In the genomic region with DNA sequence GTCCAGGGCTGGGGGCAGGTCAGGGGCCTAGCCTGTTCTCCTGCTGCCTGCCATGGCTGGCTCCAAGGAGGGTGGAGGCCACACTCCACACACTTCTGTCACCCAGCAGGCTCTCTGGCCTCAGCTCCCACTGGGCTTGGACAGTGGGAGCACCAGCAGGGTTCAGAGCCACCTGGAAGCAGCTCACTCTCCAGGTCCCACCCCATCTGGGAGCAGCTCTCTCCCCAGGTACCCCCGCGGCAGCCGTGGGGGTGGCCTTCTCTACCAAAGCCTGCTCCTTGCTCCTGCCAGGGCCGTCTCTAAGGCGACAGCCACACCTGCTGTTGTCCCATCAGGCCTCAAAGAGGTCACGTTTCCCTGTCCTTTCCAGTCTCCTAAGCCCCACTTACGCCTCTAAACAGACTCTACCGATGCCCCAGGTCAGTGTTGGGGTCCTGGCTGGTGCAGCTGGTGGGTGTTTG, we compare ENCODE assay signal across 1 cellular context.
TF ChIP-seq lines count a peak whose summit lies in the region.

No MANE protein-coding gene starts in this region.

TF ChIP-seq in WTC11, 78 proteins besides CTCF, POLR2A, EP300 and RAD21 (continued from another document):
- TF ChIP-seq, protein P1, sequence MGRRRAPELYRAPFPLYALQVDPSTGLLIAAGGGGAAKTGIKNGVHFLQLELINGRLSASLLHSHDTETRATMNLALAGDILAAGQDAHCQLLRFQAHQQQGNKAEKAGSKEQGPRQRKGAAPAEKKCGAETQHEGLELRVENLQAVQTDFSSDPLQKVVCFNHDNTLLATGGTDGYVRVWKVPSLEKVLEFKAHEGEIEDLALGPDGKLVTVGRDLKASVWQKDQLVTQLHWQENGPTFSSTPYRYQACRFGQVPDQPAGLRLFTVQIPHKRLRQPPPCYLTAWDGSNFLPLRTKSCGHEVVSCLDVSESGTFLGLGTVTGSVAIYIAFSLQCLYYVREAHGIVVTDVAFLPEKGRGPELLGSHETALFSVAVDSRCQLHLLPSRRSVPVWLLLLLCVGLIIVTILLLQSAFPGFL (CRISPR knock-in tag; IDR thresholded peaks at IDR 0.05; ENCODE audit: borderline replicate concordance), result no peak
- TF ChIP-seq, protein P2, sequence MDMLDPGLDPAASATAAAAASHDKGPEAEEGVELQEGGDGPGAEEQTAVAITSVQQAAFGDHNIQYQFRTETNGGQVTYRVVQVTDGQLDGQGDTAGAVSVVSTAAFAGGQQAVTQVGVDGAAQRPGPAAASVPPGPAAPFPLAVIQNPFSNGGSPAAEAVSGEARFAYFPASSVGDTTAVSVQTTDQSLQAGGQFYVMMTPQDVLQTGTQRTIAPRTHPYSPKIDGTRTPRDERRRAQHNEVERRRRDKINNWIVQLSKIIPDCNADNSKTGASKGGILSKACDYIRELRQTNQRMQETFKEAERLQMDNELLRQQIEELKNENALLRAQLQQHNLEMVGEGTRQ (CRISPR knock-in tag; IDR thresholded peaks at IDR 0.05), result no peak
- TF ChIP-seq NFYB (CRISPR knock-in tag; conservative IDR thresholded peaks at IDR 0.05; ENCODE audit: low read depth) (no peak), NFE2L1 (CRISPR knock-in tag; IDR thresholded peaks at IDR 0.05) (no peak), GTF2I (CRISPR knock-in tag; conservative IDR thresholded peaks at IDR 0.05) (no peak), CREB1 (CRISPR knock-in tag; IDR thresholded peaks at IDR 0.05) (no peak), ATF2 (CRISPR knock-in tag; IDR thresholded peaks at IDR 0.05; ENCODE audit: borderline replicate concordance, low read depth) (no peak), SOX15 (CRISPR knock-in tag; IDR thresholded peaks at IDR 0.05) (no peak), ELF4 (CRISPR knock-in tag; IDR thresholded peaks at IDR 0.05; ENCODE audit: low read depth) (no peak)
- TF ChIP-seq, protein P3, sequence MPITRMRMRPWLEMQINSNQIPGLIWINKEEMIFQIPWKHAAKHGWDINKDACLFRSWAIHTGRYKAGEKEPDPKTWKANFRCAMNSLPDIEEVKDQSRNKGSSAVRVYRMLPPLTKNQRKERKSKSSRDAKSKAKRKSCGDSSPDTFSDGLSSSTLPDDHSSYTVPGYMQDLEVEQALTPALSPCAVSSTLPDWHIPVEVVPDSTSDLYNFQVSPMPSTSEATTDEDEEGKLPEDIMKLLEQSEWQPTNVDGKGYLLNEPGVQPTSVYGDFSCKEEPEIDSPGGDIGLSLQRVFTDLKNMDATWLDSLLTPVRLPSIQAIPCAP (CRISPR knock-in tag; IDR thresholded peaks at IDR 0.05), result no peak
- TF ChIP-seq, protein P4, sequence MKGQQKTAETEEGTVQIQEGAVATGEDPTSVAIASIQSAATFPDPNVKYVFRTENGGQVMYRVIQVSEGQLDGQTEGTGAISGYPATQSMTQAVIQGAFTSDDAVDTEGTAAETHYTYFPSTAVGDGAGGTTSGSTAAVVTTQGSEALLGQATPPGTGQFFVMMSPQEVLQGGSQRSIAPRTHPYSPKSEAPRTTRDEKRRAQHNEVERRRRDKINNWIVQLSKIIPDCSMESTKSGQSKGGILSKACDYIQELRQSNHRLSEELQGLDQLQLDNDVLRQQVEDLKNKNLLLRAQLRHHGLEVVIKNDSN (CRISPR knock-in tag; IDR thresholded peaks at IDR 0.05), result no peak
- TF ChIP-seq, protein P5, sequence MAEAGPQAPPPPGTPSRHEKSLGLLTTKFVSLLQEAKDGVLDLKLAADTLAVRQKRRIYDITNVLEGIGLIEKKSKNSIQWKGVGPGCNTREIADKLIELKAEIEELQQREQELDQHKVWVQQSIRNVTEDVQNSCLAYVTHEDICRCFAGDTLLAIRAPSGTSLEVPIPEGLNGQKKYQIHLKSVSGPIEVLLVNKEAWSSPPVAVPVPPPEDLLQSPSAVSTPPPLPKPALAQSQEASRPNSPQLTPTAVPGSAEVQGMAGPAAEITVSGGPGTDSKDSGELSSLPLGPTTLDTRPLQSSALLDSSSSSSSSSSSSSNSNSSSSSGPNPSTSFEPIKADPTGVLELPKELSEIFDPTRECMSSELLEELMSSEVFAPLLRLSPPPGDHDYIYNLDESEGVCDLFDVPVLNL (CRISPR knock-in tag; IDR thresholded peaks at IDR 0.05; ENCODE audit: borderline replicate concordance, low read depth), result no peak
- TF ChIP-seq, protein P6, sequence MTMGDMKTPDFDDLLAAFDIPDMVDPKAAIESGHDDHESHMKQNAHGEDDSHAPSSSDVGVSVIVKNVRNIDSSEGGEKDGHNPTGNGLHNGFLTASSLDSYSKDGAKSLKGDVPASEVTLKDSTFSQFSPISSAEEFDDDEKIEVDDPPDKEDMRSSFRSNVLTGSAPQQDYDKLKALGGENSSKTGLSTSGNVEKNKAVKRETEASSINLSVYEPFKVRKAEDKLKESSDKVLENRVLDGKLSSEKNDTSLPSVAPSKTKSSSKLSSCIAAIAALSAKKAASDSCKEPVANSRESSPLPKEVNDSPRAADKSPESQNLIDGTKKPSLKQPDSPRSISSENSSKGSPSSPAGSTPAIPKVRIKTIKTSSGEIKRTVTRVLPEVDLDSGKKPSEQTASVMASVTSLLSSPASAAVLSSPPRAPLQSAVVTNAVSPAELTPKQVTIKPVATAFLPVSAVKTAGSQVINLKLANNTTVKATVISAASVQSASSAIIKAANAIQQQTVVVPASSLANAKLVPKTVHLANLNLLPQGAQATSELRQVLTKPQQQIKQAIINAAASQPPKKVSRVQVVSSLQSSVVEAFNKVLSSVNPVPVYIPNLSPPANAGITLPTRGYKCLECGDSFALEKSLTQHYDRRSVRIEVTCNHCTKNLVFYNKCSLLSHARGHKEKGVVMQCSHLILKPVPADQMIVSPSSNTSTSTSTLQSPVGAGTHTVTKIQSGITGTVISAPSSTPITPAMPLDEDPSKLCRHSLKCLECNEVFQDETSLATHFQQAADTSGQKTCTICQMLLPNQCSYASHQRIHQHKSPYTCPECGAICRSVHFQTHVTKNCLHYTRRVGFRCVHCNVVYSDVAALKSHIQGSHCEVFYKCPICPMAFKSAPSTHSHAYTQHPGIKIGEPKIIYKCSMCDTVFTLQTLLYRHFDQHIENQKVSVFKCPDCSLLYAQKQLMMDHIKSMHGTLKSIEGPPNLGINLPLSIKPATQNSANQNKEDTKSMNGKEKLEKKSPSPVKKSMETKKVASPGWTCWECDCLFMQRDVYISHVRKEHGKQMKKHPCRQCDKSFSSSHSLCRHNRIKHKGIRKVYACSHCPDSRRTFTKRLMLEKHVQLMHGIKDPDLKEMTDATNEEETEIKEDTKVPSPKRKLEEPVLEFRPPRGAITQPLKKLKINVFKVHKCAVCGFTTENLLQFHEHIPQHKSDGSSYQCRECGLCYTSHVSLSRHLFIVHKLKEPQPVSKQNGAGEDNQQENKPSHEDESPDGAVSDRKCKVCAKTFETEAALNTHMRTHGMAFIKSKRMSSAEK (CRISPR knock-in tag; IDR thresholded peaks at IDR 0.05; ENCODE audit: borderline replicate concordance), result no peak
